Comparison of ENCODE assay signal across 9 cellular contexts in genomic region chr11:112881461-112881860, GRCh38.
A peak's percentile ranks its signal among the peaks of the same experiment; 100 is the strongest.
DNase-seq lines count a peak whose midpoint lies in the region; ATAC-seq and TF ChIP-seq lines count a peak whose summit lies in the region.
"Had no signal": no experiment of that assay in that cellular context is flagged by ENCODE, and none has a peak within 500 bp of the region (broad histone marks: within the 10 kb centered on the region; RNA-seq: fewer than 3 reads in every experiment).

No MANE protein-coding gene starts in this region.

- H3K9me3 ChIP-seq in HUES48 (ENCODE audit: control insufficient read depth, insufficient read depth, low read length) (no peaks in the 10 kb centered on the region), SJSA1 (replicated peaks) (no peaks in the 10 kb centered on the region)
- no peaks in the 10 kb centered on the region for H3K9me3 ChIP-seq in CD8-positive, alpha-beta T cell (ENCODE audit: low read length)

- H3K36me3 ChIP-seq in HUES48 (ENCODE audit: control insufficient read depth, insufficient read depth, low read length), result no peaks in the 10 kb centered on the region
- H3K36me3 ChIP-seq in SJSA1, result no peaks in the 10 kb centered on the region
- no peaks in the 10 kb centered on the region for H3K36me3 ChIP-seq in CD8-positive, alpha-beta T cell (ENCODE audit: insufficient read depth, low read length)

- no peak overlapping the region for H3K4me3 Mint-ChIP-seq in CD8-positive, alpha-beta T cell
- H3K4me3 Mint-ChIP-seq: dendritic cell treated with granulocyte-macrophage colony-stimulating factor and Interleukin-4, amounts not matched to agents 40 ng/mL and 50 ng/mL, for 4 days had no signal

- H3K27me3 ChIP-seq in HUES48 (ENCODE audit: control insufficient read depth, insufficient read depth, low read length) (no peaks in the 10 kb centered on the region), SJSA1 (replicated peaks) (no peaks in the 10 kb centered on the region)
- no peaks in the 10 kb centered on the region for H3K27me3 ChIP-seq in CD8-positive, alpha-beta T cell (ENCODE audit: insufficient read depth, low read length)

- H3K27ac ChIP-seq in HUES48 (ENCODE audit: low read depth, low read length) (no peak overlapping the region), SJSA1 (no peak overlapping the region)
- H3K27ac ChIP-seq in CD8-positive, alpha-beta T cell (ENCODE audit: low read depth, low read length), result no peak overlapping the region

- H3K9me3 Mint-ChIP-seq in CD8-positive, alpha-beta T cell, result no peaks in the 10 kb centered on the region
- H3K9me3 Mint-ChIP-seq: dendritic cell treated with granulocyte-macrophage colony-stimulating factor and Interleukin-4, amounts not matched to agents 40 ng/mL and 50 ng/mL, for 4 days had no signal

- ATAC-seq in Right ventricle myocardium inferior (peak; percentile 94), omental fat pad (ENCODE audit: low FRiP score) (peak; percentile 35)
- ATAC-seq in CD8-positive, alpha-beta T cell, result no peak

- CTCF ChIA-PET in CD8-positive, alpha-beta T cell (lab: Charles Lee), result no interaction called here

- no peak for TF ChIP-seq CTCF in omental fat pad (IDR thresholded peaks at IDR 0.05)
- TF ChIP-seq CTCF in CD8-positive, alpha-beta T cell (IDR thresholded peaks at IDR 0.05), result no peak

- no peaks in the 10 kb centered on the region for H3K27me3 Mint-ChIP-seq in CD8-positive, alpha-beta T cell (ENCODE audit: low read depth)
- H3K27me3 Mint-ChIP-seq: dendritic cell treated with granulocyte-macrophage colony-stimulating factor and Interleukin-4, amounts not matched to agents 40 ng/mL and 50 ng/mL, for 4 days had no signal

- peak overlapping the region; percentile 41 for H3K4me3 ChIP-seq in HUES48 (ENCODE audit: low read depth, low read length)
- H3K4me3 ChIP-seq in SJSA1, result peak overlapping the region; percentile 31
- no peak overlapping the region for H3K4me3 ChIP-seq in CD8-positive, alpha-beta T cell (ENCODE audit: low read depth, low read length)

- POLR2A ChIA-PET in CD8-positive, alpha-beta T cell (lab: Charles Lee), result no interaction called here

- peaks cover 2% of the 10 kb centered on the region for H3K4me1 Mint-ChIP-seq in CD8-positive, alpha-beta T cell (ENCODE audit: low read depth)

- H3K9ac ChIP-seq in HUES48 (ENCODE audit: low read depth, low read length), result no peak overlapping the region

- H3K4me1 ChIP-seq in HUES48 (ENCODE audit: control insufficient read depth, insufficient read depth, low read length) (peaks cover 5% of the 10 kb centered on the region), SJSA1 (replicated peaks) (peaks cover 6% of the 10 kb centered on the region)
- H3K4me1 ChIP-seq in CD8-positive, alpha-beta T cell (ENCODE audit: insufficient read depth, low read length), result peaks cover 7% of the 10 kb centered on the region

- DNase-seq in SJSA1 (ENCODE audit: low read depth in 1 of 2, low spot score in 2 of 2) (peak; percentile 34 to 69), Right ventricle myocardium inferior (ENCODE audit: missing footprints) (peak; percentile 83), omental fat pad (ENCODE audit: low spot score) (no peak), NCI-H1105 treated with DMSO at 0.1 percent for 48 hours (lab: John Stamatoyannopoulos, UW) (no peak), HUDEP-2 (lab: John Stamatoyannopoulos, UW; ENCODE audit: unreplicated experiment in 76 of 76) (no peak), HPDE6-E6E7 (ENCODE audit: extremely low spot score) (no peak)
- DNase-seq in CD8-positive, alpha-beta T cell, result no peak

- H3K36me3 Mint-ChIP-seq in CD8-positive, alpha-beta T cell, result no peaks in the 10 kb centered on the region

- intact Hi-C loops in Right ventricle myocardium inferior (cut with DNase I), result loop anchor here (5.0 kb wide), 1 partner anchor 81 kb away; the partner anchor contains the start of gene NCAM1
- intact Hi-C loops in CD8-positive, alpha-beta T cell (cut with DNase I, micrococcal nuclease), result no loop called here

- H3K27ac Mint-ChIP-seq in CD8-positive, alpha-beta T cell, result no peak overlapping the region
- H3K27ac Mint-ChIP-seq: dendritic cell treated with granulocyte-macrophage colony-stimulating factor and Interleukin-4, amounts not matched to agents 40 ng/mL and 50 ng/mL, for 4 days had no signal

Comparison
In these comparisons a context has a peak if more than half of its experiments do, and no peak if none do; other contexts are left out.
1. DNase-seq: peak in SJSA1 (2 of 2) and Right ventricle myocardium inferior (single experiment); none in omental fat pad (single experiment), CD8-positive, alpha-beta T cell (0 of 7), NCI-H1105 treated with DMSO at 0.1 percent for 48 hours (single experiment), HUDEP-2 (0 of 76) and HPDE6-E6E7 (single experiment).